ENCODE assay signal across 24 cellular contexts in the genomic region with DNA sequence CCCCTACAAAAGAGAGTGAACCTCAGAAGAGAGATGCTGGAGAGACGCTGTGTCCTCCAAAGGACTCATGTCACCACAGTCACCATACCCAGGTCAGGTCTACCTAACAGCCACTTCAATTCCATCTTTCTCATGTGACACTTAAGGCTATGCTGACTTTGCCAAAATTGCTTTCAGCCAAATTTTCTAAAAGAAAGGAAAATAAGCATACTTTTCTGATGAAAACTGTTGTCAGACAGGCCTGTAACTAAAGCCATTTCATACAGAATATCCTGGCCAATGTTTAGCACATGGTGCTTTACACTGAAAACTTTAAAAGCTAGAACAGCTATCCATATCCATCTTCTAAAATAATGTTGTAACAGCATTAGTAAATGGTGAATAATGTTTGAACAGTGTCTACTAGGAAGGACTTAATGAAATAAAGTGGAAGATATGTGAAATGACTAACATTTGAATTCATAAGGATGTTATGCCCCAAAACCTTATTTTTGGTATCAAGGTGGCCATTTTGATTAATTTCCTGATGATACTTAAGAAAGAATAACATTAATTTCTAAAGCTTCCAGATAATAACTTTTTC.
"Had no signal": no experiment of that assay in that cellular context is flagged by ENCODE, and none has a peak within 500 bp of the region (broad histone marks: within the 10 kb centered on the region; RNA-seq: fewer than 3 reads in every experiment).

No MANE protein-coding gene starts in this region.

- DNase-seq: activated CD4-positive, alpha-beta memory T cell treated with anti-CD3 and anti-CD28 coated beads for 36 hours; activated CD4-positive, alpha-beta T cell treated with anti-CD3 and anti-CD28 coated beads for 48 hours; activated naive CD4-positive, alpha-beta T cell treated with Interleukin-2 at 50 U/mL for 16 hours; activated naive CD8-positive, alpha-beta T cell treated with anti-CD3 and anti-CD28 coated beads for 36 hours; activated T-cell treated with anti-CD3 and anti-CD28 coated beads, Interleukin-2, amount 50 U/mL, for 48 hours; amniotic stem cell; cerebellar nuclear complex; cortex of kidney; endodermal cell; erythroblast; foreskin melanocyte; glutamatergic neuron; hippocampal formation; left ventricle myocardium inferior; naive thymus-derived CD8-positive, alpha-beta T cell; ovary; psoas muscle; stimulated activated CD4-positive, alpha-beta T cell treated with anti-CD3 and anti-CD28 coated beads, Interleukin-4, amount 100 ng/mL, for 24 hours; stimulated activated naive CD4-positive, alpha-beta T cell treated with Interleukin-2 at 50 U/mL for 16 hours; T-helper 9 cell; thyroid gland; upper lobe of right lung had no signal

- ATAC-seq: naive thymus-derived CD8-positive, alpha-beta T cell; psoas muscle; upper lobe of right lung had no signal

- H3K9me3 ChIP-seq: left ventricle myocardium inferior, ovary, psoas muscle, right atrium auricular region, thyroid gland, upper lobe of right lung had no signal

- H3K4me2 ChIP-seq: neural progenitor cell had no signal

- H3K9ac ChIP-seq: neural progenitor cell had no signal

- H3K27ac ChIP-seq: left ventricle myocardium inferior, neural progenitor cell, ovary, psoas muscle, right atrium auricular region, thyroid gland, upper lobe of right lung had no signal

- H3K4me1 ChIP-seq: neural progenitor cell had no signal

- H3K36me3 ChIP-seq: left ventricle myocardium inferior, neural progenitor cell, ovary, right atrium auricular region, thyroid gland, upper lobe of right lung had no signal

- H3K27me3 ChIP-seq: neural progenitor cell, ovary, right atrium auricular region, thyroid gland, upper lobe of right lung had no signal

- H3K4me3 ChIP-seq: left ventricle myocardium inferior, neural progenitor cell, ovary, psoas muscle, right atrium auricular region, thyroid gland, upper lobe of right lung had no signal

- H2AFZ ChIP-seq: neural progenitor cell had no signal
